In genomic region chrX:38805294-38806053, GRCh38 we compare ENCODE assay signal across 8 cellular contexts. TPM values are rescaled to one million over a fixed set of nuclear protein-coding genes. Genes with fewer than 3 reads are reported as not detected.
A peak's percentile ranks its signal among the peaks of the same experiment; 100 is the strongest.
DNase-seq lines count a peak whose midpoint lies in the region; ATAC-seq and TF ChIP-seq lines count a peak whose summit lies in the region.

No MANE protein-coding gene starts in this region.

- no peaks in the 10 kb centered on the region for H3F3A ChIP-seq in neural cell (ENCODE audit: insufficient read depth, low read length, poor library complexity, severe bottlenecking)

- BruUV-seq in Panc1 (replicated peaks; lab: Mats Ljungman, UMichigan) = no TSS peak

- peak overlapping the region; percentile 68 for H3K27ac ChIP-seq in Panc1 (ENCODE audit: low read length)
- H3K27ac ChIP-seq in neural cell (ENCODE audit: low read length) = no peak overlapping the region
- H3K27ac ChIP-seq in thymus (ENCODE audit: low read depth) = peak overlapping the region; percentile 86

- H4K20me1 ChIP-seq in neural cell (ENCODE audit: insufficient read depth) = no peaks in the 10 kb centered on the region

- TF ChIP-seq CTCF in Panc1 (IDR thresholded peaks at IDR 0.05) (no peak), fibroblast of the aortic adventitia (IDR thresholded peaks at IDR 0.05; ENCODE audit: insufficient read depth, low read length) (no peak), neural cell (IDR thresholded peaks at IDR 0.05; ENCODE audit: poor library complexity, severe bottlenecking) (no peak)

- H3K9ac ChIP-seq in ES-I3 (ENCODE audit: low read depth, low read length) = peak overlapping the region; percentile 90
- H3K9ac ChIP-seq in neural cell (ENCODE audit: low read length) = peak overlapping the region; percentile 58

- no peak overlapping the region for H3K4me2 ChIP-seq in neural cell (ENCODE audit: low read length)

- TF ChIP-seq RAD21 in neural cell (conservative IDR thresholded peaks at IDR 0.05) = no peak

- H3K27me3 ChIP-seq in Panc1 (ENCODE audit: control insufficient read depth, insufficient read depth, low read length) = no peaks in the 10 kb centered on the region
- H3K27me3 ChIP-seq in neural cell (ENCODE audit: insufficient read depth, low read depth, low read length) = no peaks in the 10 kb centered on the region
- H3K27me3 ChIP-seq in thymus (ENCODE audit: control insufficient read depth, insufficient read depth) = no peaks in the 10 kb centered on the region

- in situ Hi-C loops in Panc1 (cut with HindIII; ENCODE audit: low pct_unique_long_range_greater_than_20kb, low sequenced_read_pairs) = no loop called here

- peaks cover 4% of the 10 kb centered on the region; the same call in 1 of the 2 replicates for H3K36me3 ChIP-seq in ES-I3 (ENCODE audit: insufficient read depth, low read length)
- H3K36me3 ChIP-seq in Panc1 (ENCODE audit: control insufficient read depth, insufficient read depth, low read length) = no peaks in the 10 kb centered on the region
- no peaks in the 10 kb centered on the region for H3K36me3 ChIP-seq in neural cell (ENCODE audit: insufficient read depth, low read length)
- H3K36me3 ChIP-seq in thymus (ENCODE audit: control insufficient read depth, insufficient read depth) = no peaks in the 10 kb centered on the region

- H3K79me2 ChIP-seq in neural cell (replicated peaks; ENCODE audit: insufficient read depth, low read length) = peaks cover 3% of the 10 kb centered on the region

- under 1% methylated on average over 39 of the region's 39 CpGs for WGBS in thymus

- H3K4me3 ChIP-seq in Panc1 (ENCODE audit: low read depth in 2 of 2, low read length in 2 of 2) = peak overlapping the region; percentile 58 to 59
- H3K4me3 ChIP-seq in fibroblast of the aortic adventitia (ENCODE audit: low read depth, low read length) = peak overlapping the region; percentile 79
- peak overlapping the region; percentile 63 for H3K4me3 ChIP-seq in neural cell (ENCODE audit: low read length)
- peak overlapping the region; percentile 58 for H3K4me3 ChIP-seq in thymus (ENCODE audit: low read length)

- intact Hi-C loops in Panc1 (cut with micrococcal nuclease; ENCODE audit: unreplicated experiment) = no loop called here

- H2AFZ ChIP-seq in neural cell (ENCODE audit: low read depth, low read length) = no peak overlapping the region

- no peaks in the 10 kb centered on the region for H3K9me2 ChIP-seq in neural cell (ENCODE audit: insufficient read depth, low read length)

- CTCF ChIA-PET in Panc1 (lab: Charles Lee) = no interaction called here

- DNase-seq in Panc1 (ENCODE audit: low read depth, low spot score) = no peak
- peak; percentile 85 for DNase-seq in activated effector memory CD4-positive, alpha-beta T cell treated with anti-CD3 and anti-CD28 coated beads, Interleukin-2, amount 50 U/mL, for 16 hours
- DNase-seq in fibroblast of the aortic adventitia (ENCODE audit: low read depth) = peak; percentile 83
- no peak for DNase-seq in NCI-H1048 (lab: John Stamatoyannopoulos, UW)

- no peaks in the 10 kb centered on the region for H3K9me3 ChIP-seq in ES-I3 (ENCODE audit: control insufficient read depth, insufficient read depth, low read length)
- no peaks in the 10 kb centered on the region for H3K9me3 ChIP-seq in Panc1 (ENCODE audit: control insufficient read depth, insufficient read depth, low read depth, low read length)
- H3K9me3 ChIP-seq in neural cell (ENCODE audit: low read length) = no peaks in the 10 kb centered on the region
- no peaks in the 10 kb centered on the region for H3K9me3 ChIP-seq in thymus (ENCODE audit: control insufficient read depth)

- POLR2A ChIA-PET in Panc1 (lab: Charles Lee) = interaction anchor here (0.7 kb wide), 1 partner anchor 10 kb away, joined by 3 read pairs; no protein-coding TSS in a partner anchor

- no peak for TF ChIP-seq EP300 in neural cell (conservative IDR thresholded peaks at IDR 0.05; ENCODE audit: poor library complexity, severe bottlenecking)

- H3K4me1 ChIP-seq in ES-I3 (ENCODE audit: insufficient read depth, low read length) (peaks cover 32% of the 10 kb centered on the region), Panc1 (ENCODE audit: control insufficient read depth, insufficient read depth, low read length) (no peaks in the 10 kb centered on the region; the same call in 1 of the 2 replicates), thymus (ENCODE audit: control insufficient read depth, insufficient read depth, low read length) (peaks cover 2% of the 10 kb centered on the region)

- peak; percentile 21 for ATAC-seq in HG03442 (IDR thresholded peaks at IDR 0.05; ENCODE audit: unreplicated experiment)
- ATAC-seq in Panc1 = peak; percentile 80

TF ChIP-seq in neural cell, 6 proteins besides CTCF, POLR2A, EP300 and RAD21:
- TF ChIP-seq REST (IDR thresholded peaks at IDR 0.05; ENCODE audit: borderline replicate concordance) = no peak
- TF ChIP-seq SMC3 (conservative IDR thresholded peaks at IDR 0.05; ENCODE audit: poor library complexity) = no peak
- TF ChIP-seq MXI1 (conservative IDR thresholded peaks at IDR 0.05; ENCODE audit: poor library complexity, severe bottlenecking) = no peak
- TF ChIP-seq EZH2 (IDR thresholded peaks at IDR 0.05; ENCODE audit: borderline replicate concordance, insufficient read depth, low read length, poor library complexity, severe bottlenecking) = no peak
- TF ChIP-seq POLR2AphosphoS5 (IDR thresholded peaks at IDR 0.05) = no peak
- no peak for TF ChIP-seq TAF1 (IDR thresholded peaks at IDR 0.05; ENCODE audit: low read depth)
TF ChIP-seq in neural cell: peak in this region for 0.

RNA-seq across cellular contexts. Expression of gene MID1IP1, which starts 4.2 kb away (rescaled TPM):
- total RNA-seq in Panc1 (2021; ENCODE audit: unreplicated experiment) = 14.0 TPM
- polyA plus RNA-seq in Panc1 (2012; ENCODE audit: insufficient read length) = 30.0 TPM
- 33.6 and 54.9 TPM in 2 replicates for total RNA-seq in fibroblast of the aortic adventitia (ENCODE audit: low replicate concordance)
- 8.2 and 11.1 TPM in 2 replicates for polyA plus RNA-seq in neural cell
- polyA minus RNA-seq in neural cell = 6.7 and 8.5 TPM in 2 replicates
- 22.3 TPM for polyA plus RNA-seq in thymus

Comparison
In these comparisons a context has a peak if more than half of its experiments do, and no peak if none do; other contexts are left out.
1. DNase-seq: peak in activated effector memory CD4-positive, alpha-beta T cell treated with anti-CD3 and anti-CD28 coated beads, Interleukin-2, amount 50 U/mL, for 16 hours (single experiment) and fibroblast of the aortic adventitia (single experiment); none in Panc1 (single experiment) and NCI-H1048 (single experiment).
2. Peak in every context shown above with its lines, with median percentiles within 50 percentile points of each other: H3K4me3 ChIP-seq.